Comparison of ENCODE assay signal across 1 cellular context in genomic region chr17:66942453-66943264, GRCh38.
TF ChIP-seq lines count a peak whose summit lies in the region.

No MANE protein-coding gene starts in this region.

TF ChIP-seq in GM23338, 12 proteins besides CTCF, POLR2A, EP300 and RAD21 (continued from another document):
- TF ChIP-seq, protein P1, sequence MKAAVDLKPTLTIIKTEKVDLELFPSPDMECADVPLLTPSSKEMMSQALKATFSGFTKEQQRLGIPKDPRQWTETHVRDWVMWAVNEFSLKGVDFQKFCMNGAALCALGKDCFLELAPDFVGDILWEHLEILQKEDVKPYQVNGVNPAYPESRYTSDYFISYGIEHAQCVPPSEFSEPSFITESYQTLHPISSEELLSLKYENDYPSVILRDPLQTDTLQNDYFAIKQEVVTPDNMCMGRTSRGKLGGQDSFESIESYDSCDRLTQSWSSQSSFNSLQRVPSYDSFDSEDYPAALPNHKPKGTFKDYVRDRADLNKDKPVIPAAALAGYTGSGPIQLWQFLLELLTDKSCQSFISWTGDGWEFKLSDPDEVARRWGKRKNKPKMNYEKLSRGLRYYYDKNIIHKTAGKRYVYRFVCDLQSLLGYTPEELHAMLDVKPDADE (IDR thresholded peaks at IDR 0.05) = no peak
- TF ChIP-seq, protein P2, sequence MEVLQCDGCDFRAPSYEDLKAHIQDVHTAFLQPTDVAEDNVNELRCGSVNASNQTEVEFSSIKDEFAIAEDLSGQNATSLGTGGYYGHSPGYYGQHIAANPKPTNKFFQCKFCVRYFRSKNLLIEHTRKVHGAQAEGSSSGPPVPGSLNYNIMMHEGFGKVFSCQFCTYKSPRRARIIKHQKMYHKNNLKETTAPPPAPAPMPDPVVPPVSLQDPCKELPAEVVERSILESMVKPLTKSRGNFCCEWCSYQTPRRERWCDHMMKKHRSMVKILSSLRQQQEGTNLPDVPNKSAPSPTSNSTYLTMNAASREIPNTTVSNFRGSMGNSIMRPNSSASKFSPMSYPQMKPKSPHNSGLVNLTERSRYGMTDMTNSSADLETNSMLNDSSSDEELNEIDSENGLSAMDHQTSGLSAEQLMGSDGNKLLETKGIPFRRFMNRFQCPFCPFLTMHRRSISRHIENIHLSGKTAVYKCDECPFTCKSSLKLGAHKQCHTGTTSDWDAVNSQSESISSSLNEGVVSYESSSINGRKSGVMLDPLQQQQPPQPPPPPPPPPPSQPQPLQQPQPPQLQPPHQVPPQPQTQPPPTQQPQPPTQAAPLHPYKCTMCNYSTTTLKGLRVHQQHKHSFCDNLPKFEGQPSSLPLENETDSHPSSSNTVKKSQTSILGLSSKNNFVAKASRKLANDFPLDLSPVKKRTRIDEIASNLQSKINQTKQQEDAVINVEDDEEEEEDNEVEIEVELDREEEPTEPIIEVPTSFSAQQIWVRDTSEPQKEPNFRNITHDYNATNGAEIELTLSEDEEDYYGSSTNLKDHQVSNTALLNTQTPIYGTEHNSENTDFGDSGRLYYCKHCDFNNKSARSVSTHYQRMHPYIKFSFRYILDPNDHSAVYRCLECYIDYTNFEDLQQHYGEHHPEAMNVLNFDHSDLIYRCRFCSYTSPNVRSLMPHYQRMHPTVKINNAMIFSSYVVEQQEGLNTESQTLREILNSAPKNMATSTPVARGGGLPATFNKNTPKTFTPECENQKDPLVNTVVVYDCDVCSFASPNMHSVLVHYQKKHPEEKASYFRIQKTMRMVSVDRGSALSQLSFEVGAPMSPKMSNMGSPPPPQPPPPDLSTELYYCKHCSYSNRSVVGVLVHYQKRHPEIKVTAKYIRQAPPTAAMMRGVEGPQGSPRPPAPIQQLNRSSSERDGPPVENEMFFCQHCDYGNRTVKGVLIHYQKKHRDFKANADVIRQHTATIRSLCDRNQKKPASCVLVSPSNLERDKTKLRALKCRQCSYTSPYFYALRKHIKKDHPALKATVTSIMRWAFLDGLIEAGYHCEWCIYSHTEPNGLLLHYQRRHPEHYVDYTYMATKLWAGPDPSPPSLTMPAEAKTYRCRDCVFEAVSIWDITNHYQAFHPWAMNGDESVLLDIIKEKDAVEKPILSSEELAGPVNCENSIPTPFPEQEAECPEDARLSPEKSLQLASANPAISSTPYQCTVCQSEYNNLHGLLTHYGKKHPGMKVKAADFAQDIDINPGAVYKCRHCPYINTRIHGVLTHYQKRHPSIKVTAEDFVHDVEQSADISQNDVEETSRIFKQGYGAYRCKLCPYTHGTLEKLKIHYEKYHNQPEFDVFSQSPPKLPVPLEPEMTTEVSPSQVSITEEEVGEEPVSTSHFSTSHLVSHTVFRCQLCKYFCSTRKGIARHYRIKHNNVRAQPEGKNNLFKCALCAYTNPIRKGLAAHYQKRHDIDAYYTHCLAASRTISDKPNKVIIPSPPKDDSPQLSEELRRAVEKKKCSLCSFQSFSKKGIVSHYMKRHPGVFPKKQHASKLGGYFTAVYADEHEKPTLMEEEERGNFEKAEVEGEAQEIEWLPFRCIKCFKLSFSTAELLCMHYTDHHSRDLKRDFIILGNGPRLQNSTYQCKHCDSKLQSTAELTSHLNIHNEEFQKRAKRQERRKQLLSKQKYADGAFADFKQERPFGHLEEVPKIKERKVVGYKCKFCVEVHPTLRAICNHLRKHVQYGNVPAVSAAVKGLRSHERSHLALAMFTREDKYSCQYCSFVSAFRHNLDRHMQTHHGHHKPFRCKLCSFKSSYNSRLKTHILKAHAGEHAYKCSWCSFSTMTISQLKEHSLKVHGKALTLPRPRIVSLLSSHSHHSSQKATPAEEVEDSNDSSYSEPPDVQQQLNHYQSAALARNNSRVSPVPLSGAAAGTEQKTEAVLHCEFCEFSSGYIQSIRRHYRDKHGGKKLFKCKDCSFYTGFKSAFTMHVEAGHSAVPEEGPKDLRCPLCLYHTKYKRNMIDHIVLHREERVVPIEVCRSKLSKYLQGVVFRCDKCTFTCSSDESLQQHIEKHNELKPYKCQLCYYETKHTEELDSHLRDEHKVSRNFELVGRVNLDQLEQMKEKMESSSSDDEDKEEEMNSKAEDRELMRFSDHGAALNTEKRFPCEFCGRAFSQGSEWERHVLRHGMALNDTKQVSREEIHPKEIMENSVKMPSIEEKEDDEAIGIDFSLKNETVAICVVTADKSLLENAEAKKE (CRISPR knock-in tag; IDR thresholded peaks at IDR 0.05) = no peak
- TF ChIP-seq EZH2phosphoT487 (IDR thresholded peaks at IDR 0.05; ENCODE audit: unreplicated experiment) (no peak), STAT1 (IDR thresholded peaks at IDR 0.05; ENCODE audit: unreplicated experiment) (no peak), NANOG (IDR thresholded peaks at IDR 0.05; ENCODE audit: borderline replicate concordance) (no peak)
